In genomic region chr1:10556430-10557005, GRCh38 we compare ENCODE assay signal across 1 cellular context.
TF ChIP-seq lines count a peak whose summit lies in the region.

No MANE protein-coding gene starts in this region.

TF ChIP-seq in IMR-90, 13 proteins besides CTCF, POLR2A, EP300 and RAD21 (continued from another document):
- TF ChIP-seq RCOR1 (IDR thresholded peaks at IDR 0.05; ENCODE audit: insufficient replicate concordance, low read length) = no peak
TF ChIP-seq in IMR-90: peak in this region for 0.
